ENCODE assay signal across 8 cellular contexts in genomic region chrX:135421537-135421931, GRCh38. TPM values are rescaled to one million over a fixed set of nuclear protein-coding genes. Genes with fewer than 3 reads are reported as not detected.
A peak's percentile ranks its signal among the peaks of the same experiment; 100 is the strongest.
DNase-seq lines count a peak whose midpoint lies in the region; ATAC-seq and TF ChIP-seq lines count a peak whose summit lies in the region.

No MANE protein-coding gene starts in this region.

- peak; percentile 81 for ATAC-seq in HG02588 (IDR thresholded peaks at IDR 0.05; ENCODE audit: unreplicated experiment)

- intact Hi-C loops in uterus (cut with DNase I; ENCODE audit: low total_unique reads) = no loop called here

- H3K4me3 ChIP-seq in right atrium auricular region (peak overlapping the region; percentile 33 to 60), uterus (peak overlapping the region; percentile 19 to 45)

- H3K27ac ChIP-seq in right atrium auricular region (peak overlapping the region; percentile 7), uterus (no peak overlapping the region)

- TF ChIP-seq POLR2A in uterus (IDR thresholded peaks at IDR 0.05) = peak in 1 of 2 donors; percentile 17

- H3K36me3 ChIP-seq in right atrium auricular region (no peaks in the 10 kb centered on the region), uterus (no peaks in the 10 kb centered on the region)

- H3K9me3 ChIP-seq in right atrium auricular region = no peaks in the 10 kb centered on the region
- H3K9me3 ChIP-seq in uterus = no peaks in the 10 kb centered on the region

- no peaks in the 10 kb centered on the region for H3K27me3 ChIP-seq in right atrium auricular region
- H3K27me3 ChIP-seq in uterus = no peaks in the 10 kb centered on the region

- H3K4me1 ChIP-seq in right atrium auricular region (no peaks in the 10 kb centered on the region), uterus (no peaks in the 10 kb centered on the region)

- DNase-seq in GM03348 (ENCODE audit: low spot score) (peak; percentile 78), NCI-H1092 (lab: John Stamatoyannopoulos, UW) (peak; percentile 80), T-helper 1 cell (peak; percentile 78 to 85 (median 79)), amniotic epithelial cell (ENCODE audit: low read depth) (peak; percentile 37), right atrium auricular region (ENCODE audit: low spot score) (peak; percentile 73), renal cortical epithelial cell (ENCODE audit: low read depth) (peak; percentile 48), uterus (peak; percentile 84 to 85)

- TF ChIP-seq CTCF in right atrium auricular region (IDR thresholded peaks at IDR 0.05) (no peak), uterus (IDR thresholded peaks at IDR 0.05) (no peak)

RNA-seq across cellular contexts. Expression of gene SMIM10L2A, which starts 0.2 kb away (rescaled TPM):
- total RNA-seq in right atrium auricular region (1 to 10 TPM; 2.7 to 6.3 TPM), renal cortical epithelial cell (1.9 and 5.6 TPM in 2 replicates), uterus (1 to 10 TPM in 2 of 4 donors, under 1 TPM in 1, not detected in 1; 0.26 to 3.5 (median 2.8) TPM)

Comparison
In these comparisons a context has a peak if more than half of its experiments do, and no peak if none do; other contexts are left out.
1. H3K27ac ChIP-seq: peak in right atrium auricular region (2 of 2); none in uterus (0 of 2).
2. Peak in every context shown above with its lines, with median percentiles within 50 percentile points of each other: DNase-seq.